In the genomic region with DNA sequence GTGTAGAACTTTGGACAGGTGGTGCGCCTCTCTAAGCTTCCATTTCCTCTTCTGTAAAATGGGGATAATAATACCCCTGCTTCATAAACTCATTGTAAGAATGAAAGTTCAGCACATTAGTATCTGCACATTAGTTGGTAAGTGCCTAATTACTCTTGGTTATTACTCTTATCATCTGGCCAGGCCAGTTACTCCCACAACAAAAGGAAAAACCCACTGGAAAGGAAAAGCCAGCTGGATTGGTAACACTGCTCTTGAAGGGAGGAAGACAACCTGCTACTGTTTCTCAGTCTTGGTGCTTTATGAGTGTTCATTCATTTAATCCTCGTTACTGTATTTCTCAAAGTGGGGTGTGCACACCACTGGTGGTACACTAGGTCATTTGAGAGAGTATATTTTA, we compare ENCODE assay signal across 27 cellular contexts.
"Had no signal": no experiment of that assay in that cellular context is flagged by ENCODE, and none has a peak within 500 bp of the region (broad histone marks: within the 10 kb centered on the region; RNA-seq: fewer than 3 reads in every experiment).

No MANE protein-coding gene starts in this region.

- H3K9me3 ChIP-seq: colonic mucosa, gastroesophageal sphincter, left lung, prostate gland, right atrium auricular region, thoracic aorta, transverse colon, upper lobe of right lung, uterus had no signal

- H3K27ac ChIP-seq: colonic mucosa, epithelial cell of prostate, gastroesophageal sphincter, hepatocyte, left lung, prostate gland, thoracic aorta, transverse colon, upper lobe of right lung, uterus had no signal

- DNase-seq: colonic mucosa; effector CD8-positive, alpha-beta T cell; endodermal cell; foreskin fibroblast; heart left ventricle; left cardiac atrium; left lung; mesenchymal stem cell; naive thymus-derived CD4-positive, alpha-beta T cell; nephron progenitor cell; nucleus accumbens; stimulated activated CD4-positive, alpha-beta T cell treated with anti-CD3 and anti-CD28 coated beads, Interleukin-2, amount 100 ng/mL, for 24 hours; stimulated activated CD4-positive, alpha-beta T cell treated with anti-CD3 and anti-CD28 coated beads, Interleukin-4, amount 100 ng/mL, for 24 hours; stimulated activated naive CD4-positive, alpha-beta T cell treated with Interleukin-2 at 50 U/mL for 16 hours; transverse colon; upper lobe of right lung; uterus had no signal

- H2AFZ ChIP-seq: hepatocyte had no signal

- H3K36me3 ChIP-seq: colonic mucosa, gastroesophageal sphincter, prostate gland, right atrium auricular region, thoracic aorta, upper lobe of right lung, uterus had no signal

- H3K4me1 ChIP-seq: colonic mucosa, prostate gland had no signal

- H3K4me2 ChIP-seq: hepatocyte had no signal

- H3K27me3 ChIP-seq: colonic mucosa, gastroesophageal sphincter, heart left ventricle, hepatocyte, left lung, right atrium auricular region, transverse colon, upper lobe of right lung, uterus had no signal

- H3K4me3 ChIP-seq: colonic mucosa, gastroesophageal sphincter, heart left ventricle, hepatocyte, left lung, prostate gland, right atrium auricular region, thoracic aorta, transverse colon, upper lobe of right lung, uterus had no signal

- H3K79me2 ChIP-seq: hepatocyte had no signal

- FAIRE-seq: islet of Langerhans had no signal

- ATAC-seq: esophagus mucosa; gastroesophageal sphincter; heart left ventricle; left cardiac atrium; left lung; naive thymus-derived CD4-positive, alpha-beta T cell; sciatic nerve; stimulated activated effector memory CD8-positive, alpha-beta T cell treated with anti-CD3 and anti-CD28 coated beads, Interleukin-12 subunit alpha, Interleukin-12 subunit beta, amount 100 ng/mL, for 72 hours; upper lobe of right lung had no signal
